In the genomic region with DNA sequence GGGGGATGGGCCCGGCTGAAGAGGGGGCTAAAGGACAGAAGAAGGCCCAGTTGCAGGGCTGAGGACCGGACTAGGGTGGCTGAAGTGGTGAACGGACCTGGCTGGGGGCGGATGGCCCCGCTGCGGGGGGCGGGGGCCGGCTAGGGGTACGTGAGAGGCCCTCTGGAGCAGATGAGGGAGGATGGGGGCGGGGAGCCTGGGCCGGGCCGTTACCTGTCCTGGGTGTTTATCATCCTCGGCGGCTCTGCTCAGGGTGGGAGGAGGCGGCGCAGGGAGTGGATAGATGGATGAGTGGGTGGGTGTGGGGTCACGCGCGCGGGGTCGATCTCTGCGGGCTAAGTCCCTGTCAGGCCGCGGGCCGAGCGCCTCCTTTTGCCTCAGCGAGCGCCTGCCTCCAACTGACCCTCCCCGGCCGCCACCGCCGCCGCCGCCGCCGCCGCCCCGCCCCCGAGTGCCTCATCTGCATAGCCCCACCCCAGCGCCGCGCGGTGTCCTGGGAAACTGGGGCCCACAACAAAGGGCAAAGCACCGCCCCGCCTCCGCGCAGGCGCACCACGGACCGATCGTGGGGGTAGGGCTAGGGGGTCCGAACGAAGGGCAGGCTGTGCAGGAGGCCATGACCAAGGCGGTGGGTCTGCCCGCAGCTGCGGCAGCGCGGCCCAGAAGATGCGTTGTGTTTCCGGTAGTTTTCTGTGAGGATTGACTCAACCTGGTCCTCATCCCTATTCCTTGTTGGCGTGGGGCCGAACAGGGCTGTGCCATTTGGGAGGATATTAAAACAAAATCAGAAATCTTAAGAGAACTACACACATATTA, we compare ENCODE assay signal across 8 cellular contexts.
DNase-seq lines count a peak whose midpoint lies in the region; ATAC-seq, FAIRE-seq and TF ChIP-seq lines count a peak whose summit lies in the region.

No MANE protein-coding gene starts in this region.

- peak; percentile 95 for DNase-seq in A673 (ENCODE audit: low spot score)
- DNase-seq in NCI-H2227 treated with DMSO at 0.1 percent for 48 hours (lab: John Stamatoyannopoulos, UW) = peak; percentile 85
- peak; percentile 99 for DNase-seq in WTC11 (ENCODE audit: low spot score)
- DNase-seq in bronchial epithelial cell (ENCODE audit: low read depth) = peak; percentile 63
- DNase-seq in inferior parietal cortex (ENCODE audit: extremely low spot score) = peak; percentile 94
- peak; percentile 74 for DNase-seq in smooth muscle cell of the brain vasculature (ENCODE audit: low read depth, low spot score)

- peak overlapping the region; percentile 98 for H3K27ac Mint-ChIP-seq in WTC11

- H3K27me3 Mint-ChIP-seq in WTC11 (ENCODE audit: low read depth) = no peaks in the 10 kb centered on the region

- FAIRE-seq in bronchial epithelial cell (lab: Jason Lieb, UNC) = no peak

- TF ChIP-seq CTCF in A673 (conservative IDR thresholded peaks at IDR 0.05; ENCODE audit: low read depth, low read length) (0 out of 2 replicates have a peak, but pooled peaks have one; percentile 8), WTC11 (IDR thresholded peaks at IDR 0.05) (no peak), bronchial epithelial cell (IDR thresholded peaks at IDR 0.05; ENCODE audit: insufficient read depth, low read length, severe bottlenecking) (no peak)

- peak overlapping the region; percentile 82 for H3K4me3 Mint-ChIP-seq in WTC11

- H3K36me3 Mint-ChIP-seq in WTC11 = peaks cover 27% of the 10 kb centered on the region

- CTCF ChIA-PET in A673 (lab: Charles Lee) (no interaction called here), WTC11 (lab: Charles Lee) (interaction anchor here (1.0 to 2.2 kb wide), 2 partner anchors 16 to 25 kb away, joined by 3 to 7 read pairs; no protein-coding TSS in a partner anchor)

- peaks cover 37% of the 10 kb centered on the region for H3K4me1 ChIP-seq in A673 (ENCODE audit: insufficient read depth, low read length, poor library complexity, severe bottlenecking)

- H3K36me3 ChIP-seq in A673 (ENCODE audit: insufficient read depth, low read length, poor library complexity, severe bottlenecking) = no peaks in the 10 kb centered on the region
- no peaks in the 10 kb centered on the region for H3K36me3 ChIP-seq in bronchial epithelial cell (ENCODE audit: control insufficient read depth, insufficient read depth, low read length)

- no peaks in the 10 kb centered on the region for H3K9me3 Mint-ChIP-seq in WTC11

- H3K27me3 ChIP-seq in A673 (replicated peaks; ENCODE audit: insufficient read depth, low read depth, low read length, poor library complexity) = no peaks in the 10 kb centered on the region
- no peaks in the 10 kb centered on the region for H3K27me3 ChIP-seq in bronchial epithelial cell (ENCODE audit: control insufficient read depth, insufficient read depth, low read length)

- ATAC-seq in GM18907 (IDR thresholded peaks at IDR 0.05; ENCODE audit: unreplicated experiment) (peak; percentile 81), HG03159 (IDR thresholded peaks at IDR 0.05; ENCODE audit: unreplicated experiment) (peak; percentile 85), WTC11 (peak; percentile 78)

- POLR2A ChIA-PET in A673 (lab: Charles Lee; ENCODE audit: low non-redundant PET) = no interaction called here
- POLR2A ChIA-PET in WTC11 (lab: Charles Lee) = interaction anchor here (0.9 to 3.9 kb wide), 3 partner anchors 105 to 138 kb away, joined by 3 to 33 read pairs (median 4); no protein-coding TSS in a partner anchor

- H3K4me3 ChIP-seq in A673 (ENCODE audit: low read depth, low read length, poor library complexity, severe bottlenecking) (peak overlapping the region; percentile 71), bronchial epithelial cell (ENCODE audit: low read depth, low read length) (peak overlapping the region; percentile 83)

- intact Hi-C loops in A673 (cut with micrococcal nuclease; ENCODE audit: unreplicated experiment) = no loop called here

- H3K4me1 Mint-ChIP-seq in WTC11 = peaks cover 47% of the 10 kb centered on the region

- H3K9me3 ChIP-seq in A673 (ENCODE audit: low read depth, low read length, poor library complexity, severe bottlenecking) = no peaks in the 10 kb centered on the region

- peak overlapping the region; percentile 76 for H3K27ac ChIP-seq in A673 (ENCODE audit: low read depth, low read length, poor library complexity, severe bottlenecking)

- no TSS peak for BruUV-seq in A673 (replicated peaks; lab: Mats Ljungman, UMichigan)

TF ChIP-seq in WTC11, 78 proteins besides CTCF, POLR2A, EP300 and RAD21 (continues in another document):
- TF ChIP-seq SP1 (CRISPR knock-in tag; conservative IDR thresholded peaks at IDR 0.05) (peak; percentile 82), ARID4B (CRISPR knock-in tag; IDR thresholded peaks at IDR 0.05; ENCODE audit: borderline replicate concordance) (no peak), ZNF396 (CRISPR knock-in tag; IDR thresholded peaks at IDR 0.05; ENCODE audit: borderline replicate concordance) (no peak), ZNF232 (CRISPR knock-in tag; IDR thresholded peaks at IDR 0.05) (no peak), ZSCAN18 (CRISPR knock-in tag; IDR thresholded peaks at IDR 0.05) (no peak)
- TF ChIP-seq, protein P1, sequence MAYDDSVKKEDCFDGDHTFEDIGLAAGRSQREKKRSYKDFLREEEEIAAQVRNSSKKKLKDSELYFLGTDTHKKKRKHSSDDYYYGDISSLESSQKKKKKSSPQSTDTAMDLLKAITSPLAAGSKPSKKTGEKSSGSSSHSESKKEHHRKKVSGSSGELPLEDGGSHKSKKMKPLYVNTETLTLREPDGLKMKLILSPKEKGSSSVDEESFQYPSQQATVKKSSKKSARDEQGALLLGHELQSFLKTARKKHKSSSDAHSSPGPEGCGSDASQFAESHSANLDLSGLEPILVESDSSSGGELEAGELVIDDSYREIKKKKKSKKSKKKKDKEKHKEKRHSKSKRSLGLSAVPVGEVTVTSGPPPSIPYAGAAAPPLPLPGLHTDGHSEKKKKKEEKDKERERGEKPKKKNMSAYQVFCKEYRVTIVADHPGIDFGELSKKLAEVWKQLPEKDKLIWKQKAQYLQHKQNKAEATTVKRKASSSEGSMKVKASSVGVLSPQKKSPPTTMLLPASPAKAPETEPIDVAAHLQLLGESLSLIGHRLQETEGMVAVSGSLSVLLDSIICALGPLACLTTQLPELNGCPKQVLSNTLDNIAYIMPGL (CRISPR knock-in tag; IDR thresholded peaks at IDR 0.05) = no peak; the same call in 1 of the 2 replicates
- TF ChIP-seq, protein P2, sequence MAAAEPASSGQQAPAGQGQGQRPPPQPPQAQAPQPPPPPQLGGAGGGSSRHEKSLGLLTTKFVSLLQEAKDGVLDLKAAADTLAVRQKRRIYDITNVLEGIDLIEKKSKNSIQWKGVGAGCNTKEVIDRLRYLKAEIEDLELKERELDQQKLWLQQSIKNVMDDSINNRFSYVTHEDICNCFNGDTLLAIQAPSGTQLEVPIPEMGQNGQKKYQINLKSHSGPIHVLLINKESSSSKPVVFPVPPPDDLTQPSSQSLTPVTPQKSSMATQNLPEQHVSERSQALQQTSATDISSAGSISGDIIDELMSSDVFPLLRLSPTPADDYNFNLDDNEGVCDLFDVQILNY (CRISPR knock-in tag; IDR thresholded peaks at IDR 0.05) = peak; percentile 21

Comparison
In these comparisons a context has a peak if more than half of its experiments do, and no peak if none do; other contexts are left out.
1. Peak in every context shown above with its lines: DNase-seq, ATAC-seq, H3K4me3 ChIP-seq and H3K27ac ChIP-seq.